ENCODE assay signal across 24 cellular contexts in the genomic region with DNA sequence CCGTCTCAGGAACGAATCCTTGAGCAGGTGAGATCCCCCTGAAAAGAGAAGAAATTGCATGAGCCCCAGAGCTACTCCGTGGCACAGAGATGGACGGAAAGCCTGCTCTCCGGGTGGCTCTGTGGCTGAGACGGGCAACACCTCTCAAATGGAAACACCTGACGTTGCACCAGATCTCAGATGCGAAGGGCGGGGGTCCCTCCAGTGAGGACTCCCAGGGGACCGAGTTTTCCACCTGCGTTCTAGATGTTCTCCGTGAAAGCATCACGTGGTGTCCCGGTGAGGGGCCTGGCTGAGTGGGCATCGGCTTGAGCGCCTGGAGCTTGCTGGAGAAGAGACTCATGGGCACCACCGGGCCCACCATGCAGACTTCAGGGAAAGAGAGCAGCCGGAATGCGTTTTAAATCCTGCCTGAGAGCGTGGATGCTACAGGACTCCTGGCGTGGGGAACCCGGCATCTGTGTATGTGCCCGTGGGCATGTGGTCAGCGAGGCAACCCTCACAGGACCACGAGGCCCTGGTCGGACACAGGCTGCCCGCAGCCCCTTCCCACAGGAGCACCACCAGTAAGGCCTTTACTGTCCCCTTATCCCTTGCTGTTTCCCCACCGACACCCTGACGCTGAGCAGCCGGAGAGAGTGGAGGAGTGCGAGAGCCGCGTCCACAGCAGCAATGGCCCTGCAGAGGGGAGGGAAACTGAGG.
"Had no signal": no experiment of that assay in that cellular context is flagged by ENCODE, and none has a peak within 500 bp of the region (broad histone marks: within the 10 kb centered on the region; RNA-seq: fewer than 3 reads in every experiment).

No MANE protein-coding gene starts in this region.

- H3K27me3 ChIP-seq: breast epithelium had no signal

- H3K27ac ChIP-seq: breast epithelium, RWPE1 had no signal

- ATAC-seq: activated CD8-positive, alpha-beta T cell treated with anti-CD3 and anti-CD28 coated beads, Interleukin-2, amount 10 ng/mL, durations not matched to agents 7 days and 5 days; Panc1; T-helper 17 cell; WTC11 had no signal

- H3K4me3 ChIP-seq: breast epithelium, MG63 had no signal

- H3K36me3 ChIP-seq: breast epithelium, MG63 had no signal

- H3K9me3 ChIP-seq: MG63 had no signal

- H3K4me1 ChIP-seq: breast epithelium had no signal

- DNase-seq: activated CD4-positive, alpha-beta T cell treated with anti-CD3 and anti-CD28 coated beads for 48 hours; activated CD4-positive, alpha-beta T cell treated with anti-CD3 and anti-CD28 coated beads, Interleukin-2, amount 50 U/mL, for 4 hours; activated CD4-positive, CD25-positive, alpha-beta regulatory T cell treated with anti-CD3 and anti-CD28 coated beads, Interleukin-2, amount 50 U/mL, for 72 hours; activated CD8-positive, alpha-beta T cell treated with anti-CD3 and anti-CD28 coated beads, Interleukin-2, amount 10 ng/mL, durations not matched to agents 7 days and 5 days; activated effector memory CD4-positive, alpha-beta T cell treated with Interleukin-2 at 50 U/mL for 16 hours; activated naive CD4-positive, alpha-beta T cell; activated T-cell treated with anti-CD3 and anti-CD28 coated beads, Interleukin-2, amount 50 U/mL, for 24 hours; MG63; MV-4-11; NCI-H1105; NCI-H1436; NCI-H1694 treated with DMSO at 0.1 percent for 48 hours; NCI-H2029 treated with DMSO at 0.1 percent for 48 hours; NCI-H510A treated with DMSO at 0.1 percent for 48 hours; NCI-H69; NK-92 treated with Interleukin-12 subunit alpha and Interleukin-12 subunit beta, amount 100 ng/mL, for 24 hours; OCI-M1; SHP77; T-helper 17 cell; T-helper 9 cell had no signal
